8 cellular contexts compared by ENCODE assay signal in genomic region chr22:45413368-45414211, GRCh38. TPM values are rescaled to one million over a fixed set of nuclear protein-coding genes. Genes with fewer than 3 reads are reported as not detected.
A peak's percentile ranks its signal among the peaks of the same experiment; 100 is the strongest.
DNase-seq lines count a peak whose midpoint lies in the region; ATAC-seq and TF ChIP-seq lines count a peak whose summit lies in the region.

Gene RIBC2 (plus strand): TSS chr22:45413693. CDS start chr22:45413887, 194 bp downstream.
Gene SMC1B (minus strand): TSS chr22:45413599. CDS start chr22:45413567, 32 bp downstream.

- TF ChIP-seq POLR2A in lower leg skin (IDR thresholded peaks at IDR 0.05), result no peak

- no peak for ATAC-seq in HG02981 (IDR thresholded peaks at IDR 0.05; ENCODE audit: unreplicated experiment)
- ATAC-seq in HG02623 (IDR thresholded peaks at IDR 0.05; ENCODE audit: unreplicated experiment), result no peak

- peak within 1 kb of the TSS; percentile 29 to 68 (median 54) for H3K4me3 ChIP-seq in dorsolateral prefrontal cortex
- H3K4me3 ChIP-seq in lower leg skin (ENCODE audit: low read depth, poor library complexity, severe bottlenecking), result peak within 1 kb of the TSS; percentile 22

- no peak for TF ChIP-seq CTCF in dorsolateral prefrontal cortex (IDR thresholded peaks at IDR 0.05 in 54 of 56, conservative IDR thresholded peaks at IDR 0.05 in 2 of 56; ENCODE audit: low read depth in 1 of 56, partially characterized antibody in 56 of 56)
- no peak for TF ChIP-seq CTCF in lower leg skin (IDR thresholded peaks at IDR 0.05)

- no peak within 1 kb of the TSS for H3K27ac ChIP-seq in dorsolateral prefrontal cortex

- peaks cover 0 to 15% (median 0%) of the 10 kb centered on the region in 45 donors for H3K27me3 ChIP-seq in dorsolateral prefrontal cortex

- DNase-seq in GM19238 (ENCODE audit: insufficient read length, low spot score), result peak; percentile 78
- peak; percentile 94 for DNase-seq in NCI-H2171 treated with DMSO at 0.1 percent for 48 hours (lab: John Stamatoyannopoulos, UW)
- peak; percentile 69 to 75 for DNase-seq in activated CD4-positive, alpha-beta T cell treated with anti-CD3 and anti-CD28 coated beads, Interleukin-2, amount 50 U/mL, for 4 hours
- peak in 7 of 10 donors; percentile 35 to 75 (median 64) for DNase-seq in dorsolateral prefrontal cortex
- DNase-seq in lower leg skin (ENCODE audit: low spot score in 2 of 2), result peak; percentile 49 to 93
- DNase-seq in stimulated activated CD4-positive, alpha-beta T cell treated with anti-CD3 and anti-CD28 coated beads, Interleukin-2, amount 100 ng/mL, for 4 hours (ENCODE audit: low read depth), result peak; percentile 77

- 3 to 12% methylated on average over 53 to 66 of the region's 68 CpGs for WGBS in lower leg skin, 2 donors

- intact Hi-C loops in dorsolateral prefrontal cortex (cut with DNase I) (no loop called here), lower leg skin (cut with DNase I; ENCODE audit: low total_unique reads) (no loop called here)

RNA-seq across cellular contexts. Expression of gene RIBC2, which starts in this region (rescaled TPM):
- total RNA-seq in dorsolateral prefrontal cortex (1 to 10 TPM in 113 of 120 experiments, under 1 TPM in 4, not detected in 3; 0.36 to 7.4 (median 2.7) TPM), lower leg skin (1 to 10 TPM in 2 of 4 donors, under 1 TPM in 2; 0.17 to 2.3 (median 1.1) TPM)

RNA-seq across cellular contexts. Expression of gene SMC1B, which starts in this region (rescaled TPM):
- under 1 TPM in 24 of 120 experiments, not detected in 96; 0.10 to 0.46 (median 0.15) TPM for total RNA-seq in dorsolateral prefrontal cortex
- not detected for total RNA-seq in lower leg skin
